Comparison of ENCODE assay signal across 1 cellular context in the genomic region with DNA sequence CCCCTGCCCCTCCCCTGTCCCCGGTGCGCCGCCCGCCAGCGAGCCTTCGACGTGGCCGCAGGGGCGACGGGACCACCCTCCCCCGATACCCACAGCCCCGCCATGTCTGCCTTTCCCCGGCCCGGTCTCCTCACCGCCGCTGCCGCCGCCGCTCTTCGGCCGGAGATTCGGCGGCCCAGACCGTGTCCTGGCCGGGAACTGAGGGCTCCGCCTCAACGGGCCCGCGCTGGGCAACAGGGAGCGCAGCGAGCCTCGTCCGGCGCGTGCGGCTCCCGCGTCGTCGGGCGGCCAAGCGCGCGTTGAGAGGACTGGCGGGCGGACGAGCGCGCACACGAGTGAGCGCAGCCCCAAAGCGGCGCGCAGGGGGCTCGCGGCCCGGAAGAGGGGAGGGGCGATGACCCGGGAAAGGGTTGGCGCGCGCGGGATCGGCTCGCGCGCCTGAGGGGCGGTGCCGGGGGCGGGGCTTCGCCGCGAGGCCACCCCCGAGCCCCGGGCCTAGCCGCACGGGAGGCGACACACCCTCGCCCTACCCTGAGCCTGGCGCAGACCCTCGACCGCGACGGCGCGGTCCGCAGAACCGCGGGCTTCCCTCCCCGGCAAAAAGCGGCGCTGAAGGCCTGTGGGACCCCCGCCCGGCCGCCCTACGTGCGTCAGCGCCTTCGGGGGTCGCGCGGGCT.
TF ChIP-seq lines count a peak whose summit lies in the region.

A gene with protein sequence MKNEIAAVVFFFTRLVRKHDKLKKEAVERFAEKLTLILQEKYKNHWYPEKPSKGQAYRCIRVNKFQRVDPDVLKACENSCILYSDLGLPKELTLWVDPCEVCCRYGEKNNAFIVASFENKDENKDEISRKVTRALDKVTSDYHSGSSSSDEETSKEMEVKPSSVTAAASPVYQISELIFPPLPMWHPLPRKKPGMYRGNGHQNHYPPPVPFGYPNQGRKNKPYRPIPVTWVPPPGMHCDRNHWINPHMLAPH (minus strand): TSS at position 337 of the 677 bp plus-strand sequence. CDS start 3,757 bp downstream, outside the sequence.

TF ChIP-seq in WTC11, 78 proteins besides CTCF, POLR2A, EP300 and RAD21 (continued from another document):
- TF ChIP-seq, protein P1, sequence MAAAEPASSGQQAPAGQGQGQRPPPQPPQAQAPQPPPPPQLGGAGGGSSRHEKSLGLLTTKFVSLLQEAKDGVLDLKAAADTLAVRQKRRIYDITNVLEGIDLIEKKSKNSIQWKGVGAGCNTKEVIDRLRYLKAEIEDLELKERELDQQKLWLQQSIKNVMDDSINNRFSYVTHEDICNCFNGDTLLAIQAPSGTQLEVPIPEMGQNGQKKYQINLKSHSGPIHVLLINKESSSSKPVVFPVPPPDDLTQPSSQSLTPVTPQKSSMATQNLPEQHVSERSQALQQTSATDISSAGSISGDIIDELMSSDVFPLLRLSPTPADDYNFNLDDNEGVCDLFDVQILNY (CRISPR knock-in tag; IDR thresholded peaks at IDR 0.05), result peak; percentile 94
- 0 out of 2 replicates have a peak, but pooled peaks have one; percentile 27 for TF ChIP-seq CREB1 (CRISPR knock-in tag; IDR thresholded peaks at IDR 0.05)
- TF ChIP-seq, protein P2, sequence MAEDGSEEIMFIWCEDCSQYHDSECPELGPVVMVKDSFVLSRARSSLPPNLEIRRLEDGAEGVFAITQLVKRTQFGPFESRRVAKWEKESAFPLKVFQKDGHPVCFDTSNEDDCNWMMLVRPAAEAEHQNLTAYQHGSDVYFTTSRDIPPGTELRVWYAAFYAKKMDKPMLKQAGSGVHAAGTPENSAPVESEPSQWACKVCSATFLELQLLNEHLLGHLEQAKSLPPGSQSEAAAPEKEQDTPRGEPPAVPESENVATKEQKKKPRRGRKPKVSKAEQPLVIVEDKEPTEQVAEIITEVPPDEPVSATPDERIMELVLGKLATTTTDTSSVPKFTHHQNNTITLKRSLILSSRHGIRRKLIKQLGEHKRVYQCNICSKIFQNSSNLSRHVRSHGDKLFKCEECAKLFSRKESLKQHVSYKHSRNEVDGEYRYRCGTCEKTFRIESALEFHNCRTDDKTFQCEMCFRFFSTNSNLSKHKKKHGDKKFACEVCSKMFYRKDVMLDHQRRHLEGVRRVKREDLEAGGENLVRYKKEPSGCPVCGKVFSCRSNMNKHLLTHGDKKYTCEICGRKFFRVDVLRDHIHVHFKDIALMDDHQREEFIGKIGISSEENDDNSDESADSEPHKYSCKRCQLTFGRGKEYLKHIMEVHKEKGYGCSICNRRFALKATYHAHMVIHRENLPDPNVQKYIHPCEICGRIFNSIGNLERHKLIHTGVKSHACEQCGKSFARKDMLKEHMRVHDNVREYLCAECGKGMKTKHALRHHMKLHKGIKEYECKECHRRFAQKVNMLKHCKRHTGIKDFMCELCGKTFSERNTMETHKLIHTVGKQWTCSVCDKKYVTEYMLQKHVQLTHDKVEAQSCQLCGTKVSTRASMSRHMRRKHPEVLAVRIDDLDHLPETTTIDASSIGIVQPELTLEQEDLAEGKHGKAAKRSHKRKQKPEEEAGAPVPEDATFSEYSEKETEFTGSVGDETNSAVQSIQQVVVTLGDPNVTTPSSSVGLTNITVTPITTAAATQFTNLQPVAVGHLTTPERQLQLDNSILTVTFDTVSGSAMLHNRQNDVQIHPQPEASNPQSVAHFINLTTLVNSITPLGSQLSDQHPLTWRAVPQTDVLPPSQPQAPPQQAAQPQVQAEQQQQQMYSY (CRISPR knock-in tag; IDR thresholded peaks at IDR 0.05), result no peak
- no peak for TF ChIP-seq NFYB (CRISPR knock-in tag; conservative IDR thresholded peaks at IDR 0.05; ENCODE audit: low read depth)
- TF ChIP-seq CBFB (CRISPR knock-in tag; IDR thresholded peaks at IDR 0.05; ENCODE audit: low read depth), result peak; percentile 63; the same call in 1 of the 2 replicates
- no peak for TF ChIP-seq OVOL2 (CRISPR knock-in tag; IDR thresholded peaks at IDR 0.05; ENCODE audit: borderline replicate concordance)
- TF ChIP-seq, protein P3, sequence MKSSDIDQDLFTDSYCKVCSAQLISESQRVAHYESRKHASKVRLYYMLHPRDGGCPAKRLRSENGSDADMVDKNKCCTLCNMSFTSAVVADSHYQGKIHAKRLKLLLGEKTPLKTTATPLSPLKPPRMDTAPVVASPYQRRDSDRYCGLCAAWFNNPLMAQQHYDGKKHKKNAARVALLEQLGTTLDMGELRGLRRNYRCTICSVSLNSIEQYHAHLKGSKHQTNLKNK (CRISPR knock-in tag; IDR thresholded peaks at IDR 0.05), result no peak
- TF ChIP-seq ATF1 (CRISPR knock-in tag; IDR thresholded peaks at IDR 0.05), result peak; percentile 40; the same call in 1 of the 2 replicates
- TF ChIP-seq, protein P4, sequence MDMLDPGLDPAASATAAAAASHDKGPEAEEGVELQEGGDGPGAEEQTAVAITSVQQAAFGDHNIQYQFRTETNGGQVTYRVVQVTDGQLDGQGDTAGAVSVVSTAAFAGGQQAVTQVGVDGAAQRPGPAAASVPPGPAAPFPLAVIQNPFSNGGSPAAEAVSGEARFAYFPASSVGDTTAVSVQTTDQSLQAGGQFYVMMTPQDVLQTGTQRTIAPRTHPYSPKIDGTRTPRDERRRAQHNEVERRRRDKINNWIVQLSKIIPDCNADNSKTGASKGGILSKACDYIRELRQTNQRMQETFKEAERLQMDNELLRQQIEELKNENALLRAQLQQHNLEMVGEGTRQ (CRISPR knock-in tag; IDR thresholded peaks at IDR 0.05), result 0 out of 2 replicates have a peak, but pooled peaks have one; percentile 36
TF ChIP-seq in WTC11: peak in this region for 26.
